In the genomic region with DNA sequence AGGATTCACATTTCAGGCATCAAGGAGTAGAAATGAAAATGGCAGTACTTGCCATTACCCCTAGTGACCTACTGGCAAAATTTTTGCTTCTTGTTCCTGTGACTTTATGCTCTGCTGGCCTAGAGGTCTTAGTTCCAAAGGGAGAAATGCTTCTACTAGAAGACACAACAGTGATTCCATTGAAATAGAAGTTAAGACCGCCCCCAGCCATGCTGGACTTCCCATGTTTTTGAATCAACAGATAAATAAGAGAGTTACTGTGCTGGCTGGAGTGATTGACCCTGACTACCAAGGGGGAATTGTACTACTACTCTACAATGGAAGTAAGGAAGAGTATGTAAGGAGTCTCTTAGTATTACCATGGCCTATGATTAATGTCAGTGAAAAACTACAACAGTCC, we compare ENCODE assay signal across 25 cellular contexts.
DNase-seq lines count a peak whose midpoint lies in the region.
"Had no signal": no experiment of that assay in that cellular context is flagged by ENCODE, and none has a peak within 500 bp of the region (broad histone marks: within the 10 kb centered on the region; RNA-seq: fewer than 3 reads in every experiment).

No MANE protein-coding gene starts in this region.

- DNase-seq in COLO829 (ENCODE audit: low spot score) = peak; percentile 37
- DNase-seq in SK-MEL-5 (ENCODE audit: low read depth, low spot score) = peak; percentile 63
- peak; percentile 80 for DNase-seq in foreskin melanocyte
- DNase-seq in putamen (ENCODE audit: low spot score) = no peak
- no peak for DNase-seq in activated CD4-positive, alpha-beta T cell treated with anti-CD3 and anti-CD28 coated beads for 4 hours
- DNase-seq in NCI-H1417 treated with DMSO at 0.1 percent for 48 hours (lab: John Stamatoyannopoulos, UW) = no peak
- DNase-seq: 8988T; ACHN; AML-193; BE2C; Caco-2; Calu3; CD4-positive, alpha-beta memory T cell; CD4-positive, alpha-beta T cell; CD4-positive, CD25-positive, alpha-beta regulatory T cell; CD8-positive, alpha-beta memory T cell; CD8-positive, alpha-beta T cell; COR-L47; DMS 273 treated with DMSO at 0.1 percent for 48 hours; DMS153; DMS53; DMS79; DMS79 treated with DMSO at 0.1 percent for 48 hours; DND-41; EL had no signal

- in situ Hi-C loops in SK-MEL-5 (cut with HindIII; ENCODE audit: low pct_unique_long_range_greater_than_20kb, low sequenced_read_pairs) = no loop called here

Comparison
In these comparisons a context has a peak if more than half of its experiments do, and no peak if none do; other contexts are left out.
1. DNase-seq: peak in COLO829 (single experiment), SK-MEL-5 (single experiment) and foreskin melanocyte (single experiment); none in putamen (single experiment), activated CD4-positive, alpha-beta T cell treated with anti-CD3 and anti-CD28 coated beads for 4 hours (0 of 2) and NCI-H1417 treated with DMSO at 0.1 percent for 48 hours (single experiment).